In the genomic region with DNA sequence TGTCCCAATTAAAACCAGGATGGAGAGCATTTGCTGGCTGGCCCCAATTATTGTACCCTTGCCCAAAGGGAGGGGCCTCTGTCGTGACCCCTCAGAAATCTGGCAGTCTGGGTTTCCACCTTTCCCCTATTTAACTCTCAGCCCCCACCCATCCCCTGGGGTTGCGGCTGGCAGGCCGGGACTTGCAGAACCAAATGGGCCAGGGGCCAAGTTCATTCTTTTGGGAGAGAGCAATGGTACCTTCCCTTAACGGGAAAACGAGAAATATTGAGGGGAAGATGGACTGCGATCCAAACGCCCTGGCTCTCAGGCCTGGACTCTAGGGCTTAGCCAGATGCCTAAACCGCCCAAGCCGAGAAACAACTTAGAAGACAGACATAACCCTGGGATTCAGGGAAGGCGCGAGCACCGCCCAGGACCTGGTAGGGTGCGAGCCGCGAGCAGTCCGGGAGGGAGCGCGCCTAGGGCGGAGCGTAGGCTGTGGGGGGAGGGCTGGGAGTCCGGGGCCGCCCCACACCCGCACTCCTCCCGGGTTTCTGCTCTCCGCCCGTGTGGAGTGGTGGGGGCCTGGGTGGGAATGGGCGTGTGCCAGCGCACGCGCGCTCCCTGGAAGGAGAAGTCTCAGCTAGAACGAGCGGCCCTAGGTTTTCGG, we compare ENCODE assay signal across 8 cellular contexts. TPM values are rescaled to one million over a fixed set of nuclear protein-coding genes. Genes with fewer than 3 reads are reported as not detected.
DNase-seq lines count a peak whose midpoint lies in the region; ATAC-seq, FAIRE-seq and TF ChIP-seq lines count a peak whose summit lies in the region.

A gene with protein sequence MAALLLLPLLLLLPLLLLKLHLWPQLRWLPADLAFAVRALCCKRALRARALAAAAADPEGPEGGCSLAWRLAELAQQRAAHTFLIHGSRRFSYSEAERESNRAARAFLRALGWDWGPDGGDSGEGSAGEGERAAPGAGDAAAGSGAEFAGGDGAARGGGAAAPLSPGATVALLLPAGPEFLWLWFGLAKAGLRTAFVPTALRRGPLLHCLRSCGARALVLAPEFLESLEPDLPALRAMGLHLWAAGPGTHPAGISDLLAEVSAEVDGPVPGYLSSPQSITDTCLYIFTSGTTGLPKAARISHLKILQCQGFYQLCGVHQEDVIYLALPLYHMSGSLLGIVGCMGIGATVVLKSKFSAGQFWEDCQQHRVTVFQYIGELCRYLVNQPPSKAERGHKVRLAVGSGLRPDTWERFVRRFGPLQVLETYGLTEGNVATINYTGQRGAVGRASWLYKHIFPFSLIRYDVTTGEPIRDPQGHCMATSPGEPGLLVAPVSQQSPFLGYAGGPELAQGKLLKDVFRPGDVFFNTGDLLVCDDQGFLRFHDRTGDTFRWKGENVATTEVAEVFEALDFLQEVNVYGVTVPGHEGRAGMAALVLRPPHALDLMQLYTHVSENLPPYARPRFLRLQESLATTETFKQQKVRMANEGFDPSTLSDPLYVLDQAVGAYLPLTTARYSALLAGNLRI (plus strand): TSS at position 628 of the 652 bp plus-strand sequence. CDS start 91 bp downstream, outside the sequence.

- no peak for FAIRE-seq in kidney (lab: Jason Lieb, UNC)

- H3K36me3 ChIP-seq in OCI-LY3 (replicated peaks; ENCODE audit: low read depth, low read length) (peaks cover 38% of the 10 kb centered on the region), kidney (ENCODE audit: control insufficient read depth in 1 of 2, insufficient read depth in 2 of 2, low read length in 2 of 2) (peaks cover 8 to 17% of the 10 kb centered on the region in 2 donors)

- H4K20me1 ChIP-seq in OCI-LY3 (ENCODE audit: insufficient read depth, low read length) = no peaks in the 10 kb centered on the region

- peak within 1 kb of the TSS; percentile 67 for H3K4me2 ChIP-seq in OCI-LY3 (ENCODE audit: low read length)

- DNase-seq in activated CD4-positive, CD25-positive, alpha-beta regulatory T cell treated with anti-CD3 and anti-CD28 coated beads, Interleukin-2, amount 50 U/mL, for 72 hours = no peak
- DNase-seq in choroid plexus epithelial cell (ENCODE audit: low read depth) (peak; percentile 37), kidney (peak; percentile 94)
- DNase-seq in stimulated activated CD4-positive, alpha-beta T cell treated with anti-CD3 and anti-CD28 coated beads, Interleukin-4, amount 100 ng/mL, for 1 hour = peak; percentile 24

- H3K4me1 ChIP-seq in OCI-LY3 (ENCODE audit: low read length) (peaks cover 12% of the 10 kb centered on the region; the same call in 1 of the 2 replicates), kidney (ENCODE audit: control insufficient read depth in 1 of 2, insufficient read depth in 1 of 2, low read depth in 1 of 2, low read length in 2 of 2) (peaks cover 23 to 44% of the 10 kb centered on the region in 2 donors)

- ATAC-seq in activated CD4-positive, CD25-positive, alpha-beta regulatory T cell treated with anti-CD3 and anti-CD28 coated beads, Interleukin-2, amount 50 U/mL, for 24 hours = peak; percentile 29 to 34
- ATAC-seq in HG03108 (IDR thresholded peaks at IDR 0.05; ENCODE audit: unreplicated experiment) (peak; percentile 19), GM21576 (IDR thresholded peaks at IDR 0.05; ENCODE audit: unreplicated experiment) (no peak)

- H3K4me3 ChIP-seq in OCI-LY3 (ENCODE audit: low read length) (peak within 1 kb of the TSS; percentile 81), choroid plexus epithelial cell (ENCODE audit: low read depth, low read length) (peak within 1 kb of the TSS; percentile 61), kidney (ENCODE audit: low read length in 2 of 2) (peak within 1 kb of the TSS; percentile 58 to 76)

- H3K27ac ChIP-seq in OCI-LY3 (ENCODE audit: low read length) (no peak within 1 kb of the TSS), kidney (ENCODE audit: low read depth in 2 of 2, low read length in 2 of 2) (peak within 1 kb of the TSS; percentile 53 to 85)

- peak within 1 kb of the TSS; percentile 52; the same call in 1 of the 2 replicates for H2AFZ ChIP-seq in OCI-LY3 (ENCODE audit: low read depth, low read length)

- no peak for TF ChIP-seq CTCF in OCI-LY3 (IDR thresholded peaks at IDR 0.05; ENCODE audit: low read depth, low read length)
- TF ChIP-seq CTCF in choroid plexus epithelial cell (conservative IDR thresholded peaks at IDR 0.05; ENCODE audit: low read depth, low read length) = no peak
- TF ChIP-seq CTCF in kidney (IDR thresholded peaks at IDR 0.05; ENCODE audit: borderline replicate concordance, extremely low read depth, insufficient read depth) = no peak

- H3K27me3 ChIP-seq in OCI-LY3 (ENCODE audit: low read depth, low read length) = no peaks in the 10 kb centered on the region

- H3K9ac ChIP-seq in OCI-LY3 (ENCODE audit: low read length) = peak within 1 kb of the TSS; percentile 53
- peak within 1 kb of the TSS; percentile 56 to 71 for H3K9ac ChIP-seq in kidney (ENCODE audit: low read length in 2 of 2)

- no peaks in the 10 kb centered on the region for H3K79me2 ChIP-seq in OCI-LY3 (ENCODE audit: low read length)

- intact Hi-C loops in kidney (cut with DNase I) = no loop called here

- H3K9me3 ChIP-seq in OCI-LY3 (ENCODE audit: insufficient read depth, low read length) (no peaks in the 10 kb centered on the region), kidney (ENCODE audit: control insufficient read depth in 1 of 2, low read length in 2 of 2) (no peaks in the 10 kb centered on the region)

RNA-seq across cellular contexts. Expression of the gene that starts here (rescaled TPM):
- total RNA-seq in kidney = 54.0 TPM
- polyA plus RNA-seq in kidney (ENCODE audit: insufficient read depth, low read depth, low replicate concordance) = 36.9 TPM
